Comparison of ENCODE assay signal across 1 cellular context in the genomic region with DNA sequence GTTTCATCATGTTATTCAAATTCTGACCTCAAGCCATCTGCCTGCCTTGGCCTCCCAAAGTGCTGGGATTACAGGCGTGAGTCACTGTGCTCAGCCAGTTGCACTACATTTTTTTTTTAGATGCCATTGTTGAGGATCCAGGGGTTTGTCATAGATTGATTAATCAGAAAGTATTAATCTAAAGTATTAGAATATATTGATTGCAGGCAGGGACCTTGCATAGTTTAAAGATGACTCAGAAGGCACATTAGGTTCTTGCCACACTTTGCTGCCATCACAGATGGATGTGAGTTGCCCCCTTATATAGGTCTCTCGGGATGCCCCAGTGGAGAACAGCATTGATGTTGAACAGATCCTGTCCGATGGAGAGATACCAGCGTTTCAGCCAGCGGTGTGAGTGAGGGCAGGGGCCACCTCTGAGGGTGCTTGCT.
TF ChIP-seq lines count a peak whose summit lies in the region.

No MANE protein-coding gene starts in this region.

TF ChIP-seq in H1, 55 proteins besides CTCF, POLR2A, EP300 and RAD21 (continued from another document):
- TF ChIP-seq GABPA (IDR thresholded peaks at IDR 0.05; ENCODE audit: borderline replicate concordance, insufficient read depth, low read length), result no peak
- TF ChIP-seq RNF2 (IDR thresholded peaks at IDR 0.05; ENCODE audit: borderline replicate concordance, low read depth, low read length, missing control alignments, poor library complexity, severe bottlenecking), result no peak
- no peak for TF ChIP-seq ATF2 (IDR thresholded peaks at IDR 0.05; ENCODE audit: low read length)
- no peak for TF ChIP-seq PHF8 (conservative IDR thresholded peaks at IDR 0.05; ENCODE audit: low read depth, low read length)
- no peak for TF ChIP-seq CREB1 (IDR thresholded peaks at IDR 0.05)
- TF ChIP-seq CHD2 (IDR thresholded peaks at IDR 0.05; ENCODE audit: low read length), result no peak
- TF ChIP-seq RBBP5 (IDR thresholded peaks at IDR 0.05; ENCODE audit: borderline replicate concordance, low read depth, low read length), result no peak
- TF ChIP-seq SP2 (IDR thresholded peaks at IDR 0.05; ENCODE audit: low read length), result no peak
- no peak for TF ChIP-seq SUZ12 (IDR thresholded peaks at IDR 0.05; ENCODE audit: low read length)
- TF ChIP-seq ATF3 (IDR thresholded peaks at IDR 0.05; ENCODE audit: insufficient read depth, low read depth, low read length), result no peak
- TF ChIP-seq KDM5A (IDR thresholded peaks at IDR 0.05; ENCODE audit: low read length), result no peak
